ENCODE assay signal across 1 cellular context in genomic region chr1:84508510-84508909, GRCh38.
TF ChIP-seq lines count a peak whose summit lies in the region.

No MANE protein-coding gene starts in this region.

TF ChIP-seq in K562, 482 proteins besides CTCF, POLR2A, EP300 and RAD21:
- TF ChIP-seq NR4A1 (CRISPR knock-in tag; IDR thresholded peaks at IDR 0.05), result no peak
- TF ChIP-seq NR4A1 (tag; IDR thresholded peaks at IDR 0.05), result no peak
- no peak for TF ChIP-seq ZFP1 (CRISPR knock-in tag; IDR thresholded peaks at IDR 0.05)
- no peak for TF ChIP-seq PBX2 (CRISPR knock-in tag; IDR thresholded peaks at IDR 0.05; ENCODE audit: low read depth)
- TF ChIP-seq PBX2 (tag; conservative IDR thresholded peaks at IDR 0.05; ENCODE audit: low read depth), result no peak
- TF ChIP-seq ZNF699 (CRISPR knock-in tag; IDR thresholded peaks at IDR 0.05; ENCODE audit: insufficient replicate concordance), result no peak
- TF ChIP-seq SMARCB1 (IDR thresholded peaks at IDR 0.05; ENCODE audit: insufficient read length, low read depth), result no peak
- TF ChIP-seq, protein P1, sequence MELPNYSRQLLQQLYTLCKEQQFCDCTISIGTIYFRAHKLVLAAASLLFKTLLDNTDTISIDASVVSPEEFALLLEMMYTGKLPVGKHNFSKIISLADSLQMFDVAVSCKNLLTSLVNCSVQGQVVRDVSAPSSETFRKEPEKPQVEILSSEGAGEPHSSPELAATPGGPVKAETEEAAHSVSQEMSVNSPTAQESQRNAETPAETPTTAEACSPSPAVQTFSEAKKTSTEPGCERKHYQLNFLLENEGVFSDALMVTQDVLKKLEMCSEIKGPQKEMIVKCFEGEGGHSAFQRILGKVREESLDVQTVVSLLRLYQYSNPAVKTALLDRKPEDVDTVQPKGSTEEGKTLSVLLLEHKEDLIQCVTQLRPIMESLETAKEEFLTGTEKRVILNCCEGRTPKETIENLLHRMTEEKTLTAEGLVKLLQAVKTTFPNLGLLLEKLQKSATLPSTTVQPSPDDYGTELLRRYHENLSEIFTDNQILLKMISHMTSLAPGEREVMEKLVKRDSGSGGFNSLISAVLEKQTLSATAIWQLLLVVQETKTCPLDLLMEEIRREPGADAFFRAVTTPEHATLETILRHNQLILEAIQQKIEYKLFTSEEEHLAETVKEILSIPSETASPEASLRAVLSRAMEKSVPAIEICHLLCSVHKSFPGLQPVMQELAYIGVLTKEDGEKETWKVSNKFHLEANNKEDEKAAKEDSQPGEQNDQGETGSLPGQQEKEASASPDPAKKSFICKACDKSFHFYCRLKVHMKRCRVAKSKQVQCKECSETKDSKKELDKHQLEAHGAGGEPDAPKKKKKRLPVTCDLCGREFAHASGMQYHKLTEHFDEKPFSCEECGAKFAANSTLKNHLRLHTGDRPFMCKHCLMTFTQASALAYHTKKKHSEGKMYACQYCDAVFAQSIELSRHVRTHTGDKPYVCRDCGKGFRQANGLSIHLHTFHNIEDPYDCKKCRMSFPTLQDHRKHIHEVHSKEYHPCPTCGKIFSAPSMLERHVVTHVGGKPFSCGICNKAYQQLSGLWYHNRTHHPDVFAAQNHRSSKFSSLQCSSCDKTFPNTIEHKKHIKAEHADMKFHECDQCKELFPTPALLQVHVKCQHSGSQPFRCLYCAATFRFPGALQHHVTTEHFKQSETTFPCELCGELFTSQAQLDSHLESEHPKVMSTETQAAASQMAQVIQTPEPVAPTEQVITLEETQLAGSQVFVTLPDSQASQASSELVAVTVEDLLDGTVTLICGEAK (IDR thresholded peaks at IDR 0.05), result no peak
- TF ChIP-seq, protein P1 (CRISPR knock-in tag; IDR thresholded peaks at IDR 0.05), result no peak
- no peak for TF ChIP-seq SNAPC5 (CRISPR knock-in tag; IDR thresholded peaks at IDR 0.05)
- no peak for TF ChIP-seq FUS (optimal IDR thresholded peaks at IDR 0.05; ENCODE audit: low read depth, low read length)
- no peak for TF ChIP-seq PTBP1 (IDR thresholded peaks at IDR 0.05; ENCODE audit: low read depth, low read length)
- no peak for TF ChIP-seq TSHZ1 (CRISPR knock-in tag; IDR thresholded peaks at IDR 0.05)
- no peak for TF ChIP-seq U2AF1 (optimal IDR thresholded peaks at IDR 0.05; ENCODE audit: low read depth, low read length)
- TF ChIP-seq ZNF408 (CRISPR knock-in tag; IDR thresholded peaks at IDR 0.05; ENCODE audit: low read depth), result no peak
